ENCODE assay signal across 11 cellular contexts in the genomic region with DNA sequence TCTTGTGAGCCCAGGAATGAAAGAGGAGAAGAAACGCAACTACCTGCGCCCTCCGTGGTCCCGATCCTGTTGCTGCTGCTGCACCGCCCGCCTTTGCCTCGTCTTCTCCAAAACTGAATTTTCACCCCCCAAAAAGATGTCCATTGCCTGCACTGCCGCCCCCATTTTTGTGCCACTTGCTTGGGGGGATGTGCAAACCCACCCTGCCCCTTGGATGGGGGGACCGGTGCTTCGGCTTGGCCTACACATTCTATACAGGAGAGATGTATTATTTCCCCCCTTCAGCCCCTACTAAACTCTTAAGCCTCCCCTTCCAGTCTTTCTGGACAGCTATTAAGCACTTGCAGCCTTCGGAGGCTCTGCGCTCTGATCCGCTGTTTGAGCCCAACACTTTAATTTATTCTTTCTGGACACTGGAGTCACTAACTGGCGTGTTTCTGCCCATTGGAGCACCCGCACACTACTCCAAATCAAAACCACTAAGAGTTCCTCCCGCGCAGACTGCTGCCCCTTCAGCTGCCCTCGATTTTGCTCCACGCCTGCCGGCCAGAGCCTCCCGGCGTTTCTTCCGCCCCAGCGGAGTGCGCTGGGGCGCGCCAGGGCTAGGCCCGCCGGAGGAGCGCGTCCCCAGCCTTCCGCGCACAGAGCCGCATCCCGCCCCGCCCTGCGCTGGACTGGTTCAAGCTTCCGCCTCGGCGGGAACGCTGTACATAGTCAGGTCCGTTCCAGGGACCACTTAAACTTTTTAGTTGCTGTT. TPM values are rescaled to one million over a fixed set of nuclear protein-coding genes. Genes with fewer than 3 reads are reported as not detected.
DNase-seq lines count a peak whose midpoint lies in the region; ATAC-seq, FAIRE-seq and TF ChIP-seq lines count a peak whose summit lies in the region.
"Had no signal": no experiment of that assay in that cellular context is flagged by ENCODE, and none has a peak within 500 bp of the region (broad histone marks: within the 10 kb centered on the region; RNA-seq: fewer than 3 reads in every experiment).

No MANE protein-coding gene starts in this region.

- H3K27ac ChIP-seq in coronary artery: no peak overlapping the region
- H3K27ac ChIP-seq: skin epidermis had no signal

- DNase-seq in GM12892 (ENCODE audit: insufficient read length) (no peak), HUDEP-2 (lab: John Stamatoyannopoulos, UW; ENCODE audit: unreplicated experiment in 76 of 76) (peak in 44 of 76 experiments; percentile 5 to 78 (median 40)), coronary artery (ENCODE audit: low spot score) (no peak), neural crest cell (ENCODE audit: low read depth, low spot score) (peak; percentile 41), OCI-M1 (lab: John Stamatoyannopoulos, UW) (no peak), epidermal melanocyte (ENCODE audit: insufficient read length, low spot score) (no peak), NCI-H146 treated with DMSO at 0.1 percent for 48 hours (lab: John Stamatoyannopoulos, UW; ENCODE audit: unreplicated experiment) (no peak)
- DNase-seq: SW 1271 had no signal

- peak overlapping the region; percentile 56 for H3K4me3 ChIP-seq in coronary artery
- H3K4me3 ChIP-seq: skin epidermis had no signal

- H3K27ac Mint-ChIP-seq in neural crest cell (ENCODE audit: unreplicated experiment): no peak overlapping the region

- FAIRE-seq in GM12892 (lab: Jason Lieb, UNC): peak; percentile 61

- peak overlapping the region; percentile 72 for H3K4me3 Mint-ChIP-seq in neural crest cell

- peaks cover 24% of the 10 kb centered on the region for H3K36me3 Mint-ChIP-seq in neural crest cell (ENCODE audit: low read depth)

- TF ChIP-seq CTCF in coronary artery (IDR thresholded peaks at IDR 0.05) (no peak), neural crest cell (conservative IDR thresholded peaks at IDR 0.05) (no peak)

- no peak for ATAC-seq in activated CD4-positive, CD25-positive, alpha-beta regulatory T cell treated with anti-CD3 and anti-CD28 coated beads, Interleukin-2, amount 50 U/mL, for 24 hours

- no peak for TF ChIP-seq POLR2A in GM12892 (IDR thresholded peaks at IDR 0.05; ENCODE audit: low read depth, low read length)

- H3K27me3 Mint-ChIP-seq in neural crest cell (ENCODE audit: low read depth): peaks cover 99% of the 10 kb centered on the region

- H3K4me1 Mint-ChIP-seq in neural crest cell: peaks cover 53% of the 10 kb centered on the region

- H3K9me3 Mint-ChIP-seq in neural crest cell: no peaks in the 10 kb centered on the region

RNA-seq across cellular contexts. Expression of gene OTX1, which starts 5.9 kb away (rescaled TPM):
- polyA plus RNA-seq in GM12892 (2012; ENCODE audit: missing spikeins): 0.32 TPM
- 12.4 and 15.1 TPM in 2 replicates for total RNA-seq in neural crest cell
- total RNA-seq: epithelial cell of proximal tubule had no signal

Comparison
In these comparisons a context has a peak if more than half of its experiments do, and no peak if none do; other contexts are left out.
1. DNase-seq: peak in HUDEP-2 (44 of 76) and neural crest cell (single experiment); none in GM12892 (single experiment), coronary artery (single experiment), OCI-M1 (single experiment), epidermal melanocyte (single experiment) and NCI-H146 treated with DMSO at 0.1 percent for 48 hours (single experiment).